ENCODE assay signal across 25 cellular contexts in genomic region chr15:45384700-45385099, GRCh38.
"Had no signal": no experiment of that assay in that cellular context is flagged by ENCODE, and none has a peak within 500 bp of the region (broad histone marks: within the 10 kb centered on the region; RNA-seq: fewer than 3 reads in every experiment).

No MANE protein-coding gene starts in this region.

- H3K27ac ChIP-seq: foreskin keratinocyte, left lung, lower lobe of right lung, parathyroid adenoma, prostate gland, spleen, thoracic aorta, transverse colon had no signal

- H3K4me1 ChIP-seq: left lung, parathyroid adenoma, prostate gland, spleen had no signal

- H3K79me2 ChIP-seq: parathyroid adenoma had no signal

- DNase-seq: cerebellar nuclear complex; dermis blood vessel endothelial cell; effector CD4-positive, alpha-beta T cell; endodermal cell; erythroblast; foreskin keratinocyte; head of caudate nucleus; hippocampal formation; left lung; lower lobe of right lung; midbrain; occipital lobe; spleen; stimulated activated CD4-positive, alpha-beta T cell treated with anti-CD3 and anti-CD28 coated beads, Interleukin-15, amount 100 ng/mL, for 24 hours; stimulated activated CD4-positive, alpha-beta T cell treated with anti-CD3 and anti-CD28 coated beads, Interleukin-1b, Interleukin-23, amount 100 ng/mL, for 48 hours; stimulated activated CD4-positive, alpha-beta T cell treated with anti-CD3 and anti-CD28 coated beads, Interleukin-4, amount 100 ng/mL, for 24 hours; transverse colon had no signal

- H3K36me3 ChIP-seq: left lung, lower lobe of right lung, prostate gland, spleen, thoracic aorta, transverse colon had no signal

- ATAC-seq: foreskin keratinocyte; left lung; lower lobe of right lung; natural killer cell treated with Interleukin-12 subunit alpha and Interleukin-12 subunit beta and Interleukin-15 and Interleukin-18, amount 100 ng/mL, for 72 hours; sciatic nerve; stimulated activated memory B cell treated with anti-CD40 and anti-IgM and Interleukin-4, amounts not matched to agents 10 μg/mL and 1 μg/mL and 100 μg/mL, for 72 hours had no signal

- H3K9me3 ChIP-seq: left lung, lower lobe of right lung, prostate gland, spleen, thoracic aorta, transverse colon had no signal

- H3K9ac ChIP-seq: parathyroid adenoma had no signal

- FAIRE-seq: colon, endothelial cell of umbilical vein had no signal

- H2AFZ ChIP-seq: parathyroid adenoma had no signal

- H3K4me3 ChIP-seq: left lung, lower lobe of right lung, prostate gland, spleen, thoracic aorta, transverse colon had no signal
